14 cellular contexts compared by ENCODE assay signal in genomic region chr2:214575030-214575949, GRCh38.
A peak's percentile ranks its signal among the peaks of the same experiment; 100 is the strongest.
DNase-seq lines count a peak whose midpoint lies in the region; ATAC-seq and TF ChIP-seq lines count a peak whose summit lies in the region.
"Had no signal": no experiment of that assay in that cellular context is flagged by ENCODE, and none has a peak within 500 bp of the region (broad histone marks: within the 10 kb centered on the region; RNA-seq: fewer than 3 reads in every experiment).

No MANE protein-coding gene starts in this region.

- H3K36me3 ChIP-seq in naive thymus-derived CD4-positive, alpha-beta T cell (ENCODE audit: control insufficient read depth in 2 of 3, insufficient read depth in 3 of 3, low read length in 3 of 3), result no peaks in the 10 kb centered on the region
- no peaks in the 10 kb centered on the region for H3K36me3 ChIP-seq in upper lobe of left lung
- H3K36me3 ChIP-seq: adrenal gland, stomach had no signal

- H3K9me3 ChIP-seq in naive thymus-derived CD4-positive, alpha-beta T cell (ENCODE audit: control insufficient read depth in 2 of 3, low read length in 3 of 3), result no peaks in the 10 kb centered on the region
- no peaks in the 10 kb centered on the region for H3K9me3 ChIP-seq in upper lobe of left lung
- H3K9me3 ChIP-seq: adrenal gland, stomach had no signal

- 54 to 60% methylated on average over 13 of the region's 13 CpGs for WGBS in upper lobe of left lung, 2 donors

- no peaks in the 10 kb centered on the region for H3K36me3 Mint-ChIP-seq in naive thymus-derived CD4-positive, alpha-beta T cell

- H3K4me1 ChIP-seq in naive thymus-derived CD4-positive, alpha-beta T cell (ENCODE audit: control insufficient read depth in 2 of 2, insufficient read depth in 2 of 2, low read length in 2 of 2), result no peaks in the 10 kb centered on the region
- no peaks in the 10 kb centered on the region for H3K4me1 ChIP-seq in upper lobe of left lung
- H3K4me1 ChIP-seq: adrenal gland, stomach had no signal

- no peaks in the 10 kb centered on the region for H3K27me3 ChIP-seq in dorsolateral prefrontal cortex
- no peaks in the 10 kb centered on the region for H3K27me3 ChIP-seq in naive thymus-derived CD4-positive, alpha-beta T cell (ENCODE audit: control insufficient read depth in 2 of 2, insufficient read depth in 2 of 2, low read length in 2 of 2)
- no peaks in the 10 kb centered on the region for H3K27me3 ChIP-seq in upper lobe of left lung
- H3K27me3 ChIP-seq: adrenal gland, stomach had no signal

- DNase-seq in EL, result peak; percentile 16
- DNase-seq in KG1 (lab: John Stamatoyannopoulos, UW), result peak; percentile 2
- DNase-seq in dorsolateral prefrontal cortex, result peak; percentile 20 to 89 (median 82)
- DNase-seq in occipital lobe (lab: John Stamatoyannopoulos, UW), result peak; percentile 78
- no peak for DNase-seq in naive thymus-derived CD4-positive, alpha-beta T cell
- no peak for DNase-seq in NCI-H2081 (lab: John Stamatoyannopoulos, UW)
- DNase-seq in upper lobe of left lung, result no peak
- DNase-seq: activated CD8-positive, alpha-beta memory T cell treated with anti-CD3 and anti-CD28 coated beads, Interleukin-2, amount 50 U/mL, for 48 hours; adrenal gland; CD4-positive, alpha-beta T cell; right cardiac atrium; stomach had no signal

- H3K27me3 Mint-ChIP-seq in naive thymus-derived CD4-positive, alpha-beta T cell, result peaks cover 0 to 8% (median 5%) of the 10 kb centered on the region in 5 donors
- H3K27me3 Mint-ChIP-seq: CD4-positive, alpha-beta T cell had no signal

- ATAC-seq in GM21360 (IDR thresholded peaks at IDR 0.05; ENCODE audit: unreplicated experiment) (no peak), upper lobe of left lung (ENCODE audit: low FRiP score in 2 of 2) (no peak)
- ATAC-seq in naive thymus-derived CD4-positive, alpha-beta T cell, result no peak
- ATAC-seq: right cardiac atrium had no signal

- POLR2A ChIA-PET in naive thymus-derived CD4-positive, alpha-beta T cell (lab: Charles Lee), result no interaction called here

- H3K4me3 ChIP-seq in dorsolateral prefrontal cortex, result peak overlapping the region in 51 of 59 donors; percentile 4 to 55 (median 30)
- H3K4me3 ChIP-seq in naive thymus-derived CD4-positive, alpha-beta T cell (ENCODE audit: low read length), result no peak overlapping the region
- H3K4me3 ChIP-seq in upper lobe of left lung, result no peak overlapping the region
- H3K4me3 ChIP-seq: adrenal gland, stomach had no signal

- H3K27ac ChIP-seq in dorsolateral prefrontal cortex, result peak overlapping the region in 54 of 59 donors; percentile 2 to 86 (median 60)
- H3K27ac ChIP-seq in naive thymus-derived CD4-positive, alpha-beta T cell (ENCODE audit: low read depth, low read length), result no peak overlapping the region
- H3K27ac ChIP-seq in upper lobe of left lung, result no peak overlapping the region
- H3K27ac ChIP-seq: adrenal gland, stomach, VCaP had no signal

- H3K4me1 Mint-ChIP-seq in naive thymus-derived CD4-positive, alpha-beta T cell, result peaks cover 0 to 11% (median 9%) of the 10 kb centered on the region in 7 donors

- no peak overlapping the region for H3K27ac Mint-ChIP-seq in naive thymus-derived CD4-positive, alpha-beta T cell
- H3K27ac Mint-ChIP-seq: CD4-positive, alpha-beta T cell had no signal

- TF ChIP-seq POLR2A in upper lobe of left lung (IDR thresholded peaks at IDR 0.05), result no peak

- TF ChIP-seq EP300 in upper lobe of left lung (IDR thresholded peaks at IDR 0.05), result no peak

- TF ChIP-seq CTCF in dorsolateral prefrontal cortex (IDR thresholded peaks at IDR 0.05 in 54 of 56, conservative IDR thresholded peaks at IDR 0.05 in 2 of 56; ENCODE audit: low read depth in 1 of 56, partially characterized antibody in 56 of 56) (peak in 50 of 56 donors; percentile 13 to 63 (median 40)), upper lobe of left lung (IDR thresholded peaks at IDR 0.05) (no peak)

- CTCF ChIA-PET in naive thymus-derived CD4-positive, alpha-beta T cell (lab: Charles Lee), result no interaction called here

- intact Hi-C loops in dorsolateral prefrontal cortex (cut with DNase I), result loop anchor here (5.0 to 10.0 kb wide), 5 partner anchors 88 to 760 kb away; partner anchors contain the start of gene VWC2L (in 1 of the 2)
- intact Hi-C loops in naive thymus-derived CD4-positive, alpha-beta T cell (cut with micrococcal nuclease), result no loop called here

- H3K9me3 Mint-ChIP-seq in naive thymus-derived CD4-positive, alpha-beta T cell, result peaks cover 0 to 2% (median 0%) of the 10 kb centered on the region in 11 donors
- H3K9me3 Mint-ChIP-seq: CD4-positive, alpha-beta T cell had no signal

- peak overlapping the region in 3 of 10 donors; percentile 7 to 46 (median 39) for H3K4me3 Mint-ChIP-seq in naive thymus-derived CD4-positive, alpha-beta T cell
- H3K4me3 Mint-ChIP-seq: CD4-positive, alpha-beta T cell had no signal

Comparison
In these comparisons a context has a peak if more than half of its experiments do, and no peak if none do; other contexts are left out.
1. DNase-seq: peak in EL (single experiment), KG1 (single experiment), dorsolateral prefrontal cortex (10 of 10) and occipital lobe (single experiment); none in naive thymus-derived CD4-positive, alpha-beta T cell (0 of 9), NCI-H2081 (0 of 2) and upper lobe of left lung (0 of 2).
2. H3K27ac ChIP-seq: peak in dorsolateral prefrontal cortex (54 of 59); none in naive thymus-derived CD4-positive, alpha-beta T cell (single experiment) and upper lobe of left lung (0 of 4).
3. H3K4me3 ChIP-seq: peak in dorsolateral prefrontal cortex (51 of 59); none in naive thymus-derived CD4-positive, alpha-beta T cell (single experiment) and upper lobe of left lung (0 of 4).
4. CTCF ChIP-seq: peak in dorsolateral prefrontal cortex (50 of 56); none in upper lobe of left lung (0 of 6).
5. intact Hi-C loops: an anchor here in dorsolateral prefrontal cortex (5.0 to 10.0 kb wide); none called in naive thymus-derived CD4-positive, alpha-beta T cell.